Comparison of ENCODE assay signal across 1 cellular context in genomic region chr1:155063550-155064108, GRCh38.
A peak's percentile ranks its signal among the peaks of the same experiment; 100 is the strongest.
TF ChIP-seq lines count a peak whose summit lies in the region.

A gene with protein sequence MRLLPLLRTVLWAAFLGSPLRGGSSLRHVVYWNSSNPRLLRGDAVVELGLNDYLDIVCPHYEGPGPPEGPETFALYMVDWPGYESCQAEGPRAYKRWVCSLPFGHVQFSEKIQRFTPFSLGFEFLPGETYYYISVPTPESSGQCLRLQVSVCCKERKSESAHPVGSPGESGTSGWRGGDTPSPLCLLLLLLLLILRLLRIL (plus strand): TSS chr1:155063740. CDS start chr1:155063824, 84 bp downstream.

TF ChIP-seq in HepG2, 621 proteins besides CTCF, POLR2A, EP300 and RAD21 (continued from another document and continues in another):
- TF ChIP-seq, protein P1, sequence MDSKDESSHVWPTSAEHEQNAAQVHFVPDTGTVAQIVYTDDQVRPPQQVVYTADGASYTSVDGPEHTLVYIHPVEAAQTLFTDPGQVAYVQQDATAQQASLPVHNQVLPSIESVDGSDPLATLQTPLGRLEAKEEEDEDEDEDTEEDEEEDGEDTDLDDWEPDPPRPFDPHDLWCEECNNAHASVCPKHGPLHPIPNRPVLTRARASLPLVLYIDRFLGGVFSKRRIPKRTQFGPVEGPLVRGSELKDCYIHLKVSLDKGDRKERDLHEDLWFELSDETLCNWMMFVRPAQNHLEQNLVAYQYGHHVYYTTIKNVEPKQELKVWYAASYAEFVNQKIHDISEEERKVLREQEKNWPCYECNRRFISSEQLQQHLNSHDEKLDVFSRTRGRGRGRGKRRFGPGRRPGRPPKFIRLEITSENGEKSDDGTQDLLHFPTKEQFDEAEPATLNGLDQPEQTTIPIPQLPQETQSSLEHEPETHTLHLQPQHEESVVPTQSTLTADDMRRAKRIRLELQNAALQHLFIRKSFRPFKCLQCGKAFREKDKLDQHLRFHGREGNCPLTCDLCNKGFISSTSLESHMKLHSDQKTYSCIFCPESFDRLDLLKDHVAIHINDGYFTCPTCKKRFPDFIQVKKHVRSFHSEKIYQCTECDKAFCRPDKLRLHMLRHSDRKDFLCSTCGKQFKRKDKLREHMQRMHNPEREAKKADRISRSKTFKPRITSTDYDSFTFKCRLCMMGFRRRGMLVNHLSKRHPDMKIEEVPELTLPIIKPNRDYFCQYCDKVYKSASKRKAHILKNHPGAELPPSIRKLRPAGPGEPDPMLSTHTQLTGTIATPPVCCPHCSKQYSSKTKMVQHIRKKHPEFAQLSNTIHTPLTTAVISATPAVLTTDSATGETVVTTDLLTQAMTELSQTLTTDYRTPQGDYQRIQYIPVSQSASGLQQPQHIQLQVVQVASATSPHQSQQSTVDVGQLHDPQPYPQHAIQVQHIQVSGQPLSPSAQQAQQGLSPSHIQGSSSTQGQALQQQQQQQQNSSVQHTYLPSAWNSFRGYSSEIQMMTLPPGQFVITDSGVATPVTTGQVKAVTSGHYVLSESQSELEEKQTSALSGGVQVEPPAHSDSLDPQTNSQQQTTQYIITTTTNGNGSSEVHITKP (CRISPR knock-in tag; IDR thresholded peaks at IDR 0.05; ENCODE audit: low read depth), result peak; percentile 26; the same call in 1 of the 2 replicates
- TF ChIP-seq, protein P2, sequence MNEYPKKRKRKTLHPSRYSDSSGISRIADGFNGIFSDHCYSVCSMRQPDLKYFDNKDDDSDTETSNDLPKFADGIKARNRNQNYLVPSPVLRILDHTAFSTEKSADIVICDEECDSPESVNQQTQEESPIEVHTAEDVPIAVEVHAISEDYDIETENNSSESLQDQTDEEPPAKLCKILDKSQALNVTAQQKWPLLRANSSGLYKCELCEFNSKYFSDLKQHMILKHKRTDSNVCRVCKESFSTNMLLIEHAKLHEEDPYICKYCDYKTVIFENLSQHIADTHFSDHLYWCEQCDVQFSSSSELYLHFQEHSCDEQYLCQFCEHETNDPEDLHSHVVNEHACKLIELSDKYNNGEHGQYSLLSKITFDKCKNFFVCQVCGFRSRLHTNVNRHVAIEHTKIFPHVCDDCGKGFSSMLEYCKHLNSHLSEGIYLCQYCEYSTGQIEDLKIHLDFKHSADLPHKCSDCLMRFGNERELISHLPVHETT (CRISPR knock-in tag; conservative IDR thresholded peaks at IDR 0.05), result no peak
- TF ChIP-seq NRL (CRISPR knock-in tag; IDR thresholded peaks at IDR 0.05; ENCODE audit: borderline replicate concordance) (peak; percentile 64; the same call in 1 of the 2 replicates), ZNF253 (CRISPR knock-in tag; IDR thresholded peaks at IDR 0.05; ENCODE audit: borderline replicate concordance) (peak; percentile 38; the same call in 1 of the 2 replicates), MED1 (CRISPR knock-in tag; IDR thresholded peaks at IDR 0.05) (peak; percentile 42; the same call in 1 of the 2 replicates), CC2D1A (CRISPR knock-in tag; IDR thresholded peaks at IDR 0.05) (no peak), ZBTB8A (CRISPR knock-in tag; IDR thresholded peaks at IDR 0.05; ENCODE audit: borderline replicate concordance, low read depth) (no peak), TOE1 (CRISPR knock-in tag; IDR thresholded peaks at IDR 0.05) (no peak), KDM5A (IDR thresholded peaks at IDR 0.05; ENCODE audit: borderline replicate concordance, low read length) (peak; percentile 82), ZNF326 (CRISPR knock-in tag; IDR thresholded peaks at IDR 0.05; ENCODE audit: borderline replicate concordance) (no peak), ISL2 (CRISPR knock-in tag; IDR thresholded peaks at IDR 0.05) (0 out of 2 replicates have a peak, but pooled peaks have one; percentile 25), ATF1 (CRISPR knock-in tag; IDR thresholded peaks at IDR 0.05) (no peak), NAIF1 (CRISPR knock-in tag; IDR thresholded peaks at IDR 0.05; ENCODE audit: borderline replicate concordance) (no peak), ZNF362 (CRISPR knock-in tag; IDR thresholded peaks at IDR 0.05; ENCODE audit: borderline replicate concordance) (no peak), GMEB1 (CRISPR knock-in tag; IDR thresholded peaks at IDR 0.05; ENCODE audit: borderline replicate concordance) (0 out of 2 replicates have a peak, but pooled peaks have one; percentile 30), ZNF232 (CRISPR knock-in tag; IDR thresholded peaks at IDR 0.05; ENCODE audit: borderline replicate concordance) (no peak), CBX1 (IDR thresholded peaks at IDR 0.05; ENCODE audit: low read depth) (peak; percentile 49), CCDC6 (CRISPR knock-in tag; IDR thresholded peaks at IDR 0.05) (no peak; the same call in 1 of the 2 replicates)
- TF ChIP-seq, protein P3, sequence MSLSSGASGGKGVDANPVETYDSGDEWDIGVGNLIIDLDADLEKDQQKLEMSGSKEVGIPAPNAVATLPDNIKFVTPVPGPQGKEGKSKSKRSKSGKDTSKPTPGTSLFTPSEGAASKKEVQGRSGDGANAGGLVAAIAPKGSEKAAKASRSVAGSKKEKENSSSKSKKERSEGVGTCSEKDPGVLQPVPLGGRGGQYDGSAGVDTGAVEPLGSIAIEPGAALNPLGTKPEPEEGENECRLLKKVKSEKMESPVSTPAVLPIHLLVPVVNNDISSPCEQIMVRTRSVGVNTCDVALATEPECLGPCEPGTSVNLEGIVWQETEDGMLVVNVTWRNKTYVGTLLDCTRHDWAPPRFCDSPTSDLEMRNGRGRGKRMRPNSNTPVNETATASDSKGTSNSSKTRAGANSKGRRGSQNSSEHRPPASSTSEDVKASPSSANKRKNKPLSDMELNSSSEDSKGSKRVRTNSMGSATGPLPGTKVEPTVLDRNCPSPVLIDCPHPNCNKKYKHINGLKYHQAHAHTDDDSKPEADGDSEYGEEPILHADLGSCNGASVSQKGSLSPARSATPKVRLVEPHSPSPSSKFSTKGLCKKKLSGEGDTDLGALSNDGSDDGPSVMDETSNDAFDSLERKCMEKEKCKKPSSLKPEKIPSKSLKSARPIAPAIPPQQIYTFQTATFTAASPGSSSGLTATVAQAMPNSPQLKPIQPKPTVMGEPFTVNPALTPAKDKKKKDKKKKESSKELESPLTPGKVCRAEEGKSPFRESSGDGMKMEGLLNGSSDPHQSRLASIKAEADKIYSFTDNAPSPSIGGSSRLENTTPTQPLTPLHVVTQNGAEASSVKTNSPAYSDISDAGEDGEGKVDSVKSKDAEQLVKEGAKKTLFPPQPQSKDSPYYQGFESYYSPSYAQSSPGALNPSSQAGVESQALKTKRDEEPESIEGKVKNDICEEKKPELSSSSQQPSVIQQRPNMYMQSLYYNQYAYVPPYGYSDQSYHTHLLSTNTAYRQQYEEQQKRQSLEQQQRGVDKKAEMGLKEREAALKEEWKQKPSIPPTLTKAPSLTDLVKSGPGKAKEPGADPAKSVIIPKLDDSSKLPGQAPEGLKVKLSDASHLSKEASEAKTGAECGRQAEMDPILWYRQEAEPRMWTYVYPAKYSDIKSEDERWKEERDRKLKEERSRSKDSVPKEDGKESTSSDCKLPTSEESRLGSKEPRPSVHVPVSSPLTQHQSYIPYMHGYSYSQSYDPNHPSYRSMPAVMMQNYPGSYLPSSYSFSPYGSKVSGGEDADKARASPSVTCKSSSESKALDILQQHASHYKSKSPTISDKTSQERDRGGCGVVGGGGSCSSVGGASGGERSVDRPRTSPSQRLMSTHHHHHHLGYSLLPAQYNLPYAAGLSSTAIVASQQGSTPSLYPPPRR (CRISPR knock-in tag; IDR thresholded peaks at IDR 0.05; ENCODE audit: borderline replicate concordance), result no peak; the same call in 1 of the 2 replicates
- TF ChIP-seq, protein P4, sequence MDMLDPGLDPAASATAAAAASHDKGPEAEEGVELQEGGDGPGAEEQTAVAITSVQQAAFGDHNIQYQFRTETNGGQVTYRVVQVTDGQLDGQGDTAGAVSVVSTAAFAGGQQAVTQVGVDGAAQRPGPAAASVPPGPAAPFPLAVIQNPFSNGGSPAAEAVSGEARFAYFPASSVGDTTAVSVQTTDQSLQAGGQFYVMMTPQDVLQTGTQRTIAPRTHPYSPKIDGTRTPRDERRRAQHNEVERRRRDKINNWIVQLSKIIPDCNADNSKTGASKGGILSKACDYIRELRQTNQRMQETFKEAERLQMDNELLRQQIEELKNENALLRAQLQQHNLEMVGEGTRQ (IDR thresholded peaks at IDR 0.05; ENCODE audit: low read depth, low read length), result no peak
- TF ChIP-seq, protein P4 (CRISPR knock-in tag; IDR thresholded peaks at IDR 0.05; ENCODE audit: borderline replicate concordance), result no peak
- TF ChIP-seq, protein P5, sequence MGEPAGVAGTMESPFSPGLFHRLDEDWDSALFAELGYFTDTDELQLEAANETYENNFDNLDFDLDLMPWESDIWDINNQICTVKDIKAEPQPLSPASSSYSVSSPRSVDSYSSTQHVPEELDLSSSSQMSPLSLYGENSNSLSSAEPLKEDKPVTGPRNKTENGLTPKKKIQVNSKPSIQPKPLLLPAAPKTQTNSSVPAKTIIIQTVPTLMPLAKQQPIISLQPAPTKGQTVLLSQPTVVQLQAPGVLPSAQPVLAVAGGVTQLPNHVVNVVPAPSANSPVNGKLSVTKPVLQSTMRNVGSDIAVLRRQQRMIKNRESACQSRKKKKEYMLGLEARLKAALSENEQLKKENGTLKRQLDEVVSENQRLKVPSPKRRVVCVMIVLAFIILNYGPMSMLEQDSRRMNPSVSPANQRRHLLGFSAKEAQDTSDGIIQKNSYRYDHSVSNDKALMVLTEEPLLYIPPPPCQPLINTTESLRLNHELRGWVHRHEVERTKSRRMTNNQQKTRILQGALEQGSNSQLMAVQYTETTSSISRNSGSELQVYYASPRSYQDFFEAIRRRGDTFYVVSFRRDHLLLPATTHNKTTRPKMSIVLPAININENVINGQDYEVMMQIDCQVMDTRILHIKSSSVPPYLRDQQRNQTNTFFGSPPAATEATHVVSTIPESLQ (CRISPR knock-in tag; conservative IDR thresholded peaks at IDR 0.05), result no peak
- TF ChIP-seq, protein P6, sequence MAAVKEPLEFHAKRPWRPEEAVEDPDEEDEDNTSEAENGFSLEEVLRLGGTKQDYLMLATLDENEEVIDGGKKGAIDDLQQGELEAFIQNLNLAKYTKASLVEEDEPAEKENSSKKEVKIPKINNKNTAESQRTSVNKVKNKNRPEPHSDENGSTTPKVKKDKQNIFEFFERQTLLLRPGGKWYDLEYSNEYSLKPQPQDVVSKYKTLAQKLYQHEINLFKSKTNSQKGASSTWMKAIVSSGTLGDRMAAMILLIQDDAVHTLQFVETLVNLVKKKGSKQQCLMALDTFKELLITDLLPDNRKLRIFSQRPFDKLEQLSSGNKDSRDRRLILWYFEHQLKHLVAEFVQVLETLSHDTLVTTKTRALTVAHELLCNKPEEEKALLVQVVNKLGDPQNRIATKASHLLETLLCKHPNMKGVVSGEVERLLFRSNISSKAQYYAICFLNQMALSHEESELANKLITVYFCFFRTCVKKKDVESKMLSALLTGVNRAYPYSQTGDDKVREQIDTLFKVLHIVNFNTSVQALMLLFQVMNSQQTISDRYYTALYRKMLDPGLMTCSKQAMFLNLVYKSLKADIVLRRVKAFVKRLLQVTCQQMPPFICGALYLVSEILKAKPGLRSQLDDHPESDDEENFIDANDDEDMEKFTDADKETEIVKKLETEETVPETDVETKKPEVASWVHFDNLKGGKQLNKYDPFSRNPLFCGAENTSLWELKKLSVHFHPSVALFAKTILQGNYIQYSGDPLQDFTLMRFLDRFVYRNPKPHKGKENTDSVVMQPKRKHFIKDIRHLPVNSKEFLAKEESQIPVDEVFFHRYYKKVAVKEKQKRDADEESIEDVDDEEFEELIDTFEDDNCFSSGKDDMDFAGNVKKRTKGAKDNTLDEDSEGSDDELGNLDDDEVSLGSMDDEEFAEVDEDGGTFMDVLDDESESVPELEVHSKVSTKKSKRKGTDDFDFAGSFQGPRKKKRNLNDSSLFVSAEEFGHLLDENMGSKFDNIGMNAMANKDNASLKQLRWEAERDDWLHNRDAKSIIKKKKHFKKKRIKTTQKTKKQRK (IDR thresholded peaks at IDR 0.05; ENCODE audit: low read length), result no peak
